Comparison of ENCODE assay signal across 17 cellular contexts in the genomic region with DNA sequence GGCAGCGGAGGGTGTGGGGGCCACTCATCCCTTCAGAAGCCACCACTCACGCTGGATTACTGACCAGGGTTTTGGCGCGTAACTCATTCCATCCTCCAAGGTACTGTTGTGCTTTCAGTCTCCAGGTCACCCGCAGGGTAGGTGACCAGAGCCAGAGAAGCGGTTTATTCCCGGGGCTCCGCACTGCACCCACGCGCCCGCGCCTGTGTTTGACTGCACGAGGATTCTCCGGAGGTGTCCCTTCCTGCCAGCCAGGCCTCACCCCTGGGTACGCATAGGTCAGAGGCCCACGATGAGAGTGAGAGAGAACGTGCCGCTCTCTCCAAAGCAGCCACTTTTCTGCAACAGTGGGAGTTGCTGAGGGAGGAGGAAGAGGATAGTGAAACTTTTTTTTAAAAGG. TPM values are rescaled to one million over a fixed set of nuclear protein-coding genes. Genes with fewer than 3 reads are reported as not detected.
DNase-seq lines count a peak whose midpoint lies in the region; ATAC-seq and TF ChIP-seq lines count a peak whose summit lies in the region.
"Had no signal": no experiment of that assay in that cellular context is flagged by ENCODE, and none has a peak within 500 bp of the region (broad histone marks: within the 10 kb centered on the region; RNA-seq: fewer than 3 reads in every experiment).

No MANE protein-coding gene starts in this region.

- peak overlapping the region; percentile 70 to 90 (median 78) for H3K27ac ChIP-seq in heart right ventricle
- peak overlapping the region in 3 of 4 donors; percentile 60 to 85 (median 78) for H3K27ac ChIP-seq in tibial nerve

- DNase-seq in heart right ventricle, result no peak
- no peak for DNase-seq in cardiac septum (ENCODE audit: low spot score)
- no peak for DNase-seq in chondrocyte (ENCODE audit: low spot score)
- no peak for DNase-seq in tibial nerve (ENCODE audit: low spot score in 2 of 2)
- DNase-seq in DMS79 (lab: John Stamatoyannopoulos, UW), result no peak
- DNase-seq in activated gamma-delta T cell treated with Interleukin-2 at 50 U/mL for 16 hours, result no peak
- DNase-seq in occipital lobe (lab: John Stamatoyannopoulos, UW), result no peak
- DNase-seq: activated CD4-positive, alpha-beta T cell treated with anti-CD3 and anti-CD28 coated beads for 36 hours; activated naive CD8-positive, alpha-beta T cell treated with anti-CD3 and anti-CD28 coated beads, Interleukin-2, amount 50 U/mL, for 24 hours; activated T-cell treated with anti-CD3 and anti-CD28 coated beads, Interleukin-2, amount 50 U/mL, for 1 hour; Calu3; dermis blood vessel endothelial cell; kidney; naive thymus-derived CD8-positive, alpha-beta T cell; NCI-H1092; T-cell had no signal

- H3K9me3 Mint-ChIP-seq in chondrocyte (ENCODE audit: low read depth) (no peaks in the 10 kb centered on the region), nephron (no peaks in the 10 kb centered on the region)
- H3K9me3 Mint-ChIP-seq: activated naive CD8-positive, alpha-beta T cell treated with anti-CD3 and anti-CD28 coated beads, Interleukin-2, amount 50 U/mL, for 24 hours; naive thymus-derived CD8-positive, alpha-beta T cell; T-cell had no signal

- peaks cover 0 to 58% (median 0%) of the 10 kb centered on the region in 9 donors for H3K36me3 ChIP-seq in heart right ventricle
- peaks cover 0 to 7% (median 0%) of the 10 kb centered on the region in 3 donors for H3K36me3 ChIP-seq in tibial nerve

- H3K27ac Mint-ChIP-seq in chondrocyte (ENCODE audit: unreplicated experiment) (peak overlapping the region; percentile 99), nephron (peak overlapping the region; percentile 61 to 91 (median 79))
- H3K27ac Mint-ChIP-seq: activated CD4-positive, alpha-beta T cell treated with anti-CD3 and anti-CD28 coated beads for 36 hours; activated naive CD8-positive, alpha-beta T cell treated with anti-CD3 and anti-CD28 coated beads, Interleukin-2, amount 50 U/mL, for 24 hours; T-cell had no signal

- H3K4me3 Mint-ChIP-seq in chondrocyte (ENCODE audit: unreplicated experiment) (no peak overlapping the region), nephron (no peak overlapping the region)
- H3K4me3 Mint-ChIP-seq: activated CD4-positive, alpha-beta T cell treated with anti-CD3 and anti-CD28 coated beads for 36 hours; activated naive CD8-positive, alpha-beta T cell treated with anti-CD3 and anti-CD28 coated beads, Interleukin-2, amount 50 U/mL, for 24 hours; T-cell had no signal

- 85 to 89% methylated on average over 18 of the region's 18 CpGs for WGBS in heart right ventricle, 2 donors
- WGBS in tibial nerve, 2 donors, result 78 to 79% methylated on average over 18 of the region's 18 CpGs

- no peaks in the 10 kb centered on the region for H3K27me3 Mint-ChIP-seq in chondrocyte (ENCODE audit: low read depth)
- no peaks in the 10 kb centered on the region for H3K27me3 Mint-ChIP-seq in nephron (ENCODE audit: low read depth)
- H3K27me3 Mint-ChIP-seq: activated CD4-positive, alpha-beta T cell treated with anti-CD3 and anti-CD28 coated beads for 36 hours; activated naive CD8-positive, alpha-beta T cell treated with anti-CD3 and anti-CD28 coated beads, Interleukin-2, amount 50 U/mL, for 24 hours; T-cell had no signal

- H3K9me3 ChIP-seq in heart right ventricle (no peaks in the 10 kb centered on the region), tibial nerve (no peaks in the 10 kb centered on the region)

- peaks cover 13 to 70% (median 57%) of the 10 kb centered on the region in 9 donors for H3K4me1 ChIP-seq in heart right ventricle
- H3K4me1 ChIP-seq in tibial nerve, result peaks cover 0 to 54% (median 26%) of the 10 kb centered on the region in 4 donors

- intact Hi-C loops in heart right ventricle (cut with DNase I) (loop anchor here in 2 of 10 donors (10.0 kb wide), 1 partner anchor 80 kb away; no protein-coding TSS in a partner anchor), cardiac septum (cut with DNase I) (loop anchor here (10.0 kb wide), 1 partner anchor 80 kb away; no protein-coding TSS in a partner anchor)

- ATAC-seq in heart right ventricle, result no peak
- ATAC-seq: activated CD4-positive, alpha-beta T cell treated with anti-CD3 and anti-CD28 coated beads for 36 hours; activated naive CD8-positive, alpha-beta T cell treated with anti-CD3 and anti-CD28 coated beads, Interleukin-2, amount 50 U/mL, for 24 hours; naive thymus-derived CD8-positive, alpha-beta T cell; T-cell had no signal

- no peak for TF ChIP-seq POLR2A in tibial nerve (IDR thresholded peaks at IDR 0.05)

- H3K4me3 ChIP-seq in heart right ventricle, result no peak overlapping the region
- no peak overlapping the region for H3K4me3 ChIP-seq in tibial nerve

- TF ChIP-seq CTCF in heart right ventricle (IDR thresholded peaks at IDR 0.05), result no peak
- no peak for TF ChIP-seq CTCF in chondrocyte (IDR thresholded peaks at IDR 0.05)
- TF ChIP-seq CTCF in nephron (IDR thresholded peaks at IDR 0.05; ENCODE audit: unreplicated experiment in 3 of 3), result no peak
- TF ChIP-seq CTCF in tibial nerve (IDR thresholded peaks at IDR 0.05), result no peak

- H3K36me3 Mint-ChIP-seq in chondrocyte (ENCODE audit: low read depth) (peaks cover 39% of the 10 kb centered on the region), nephron (ENCODE audit: low read depth) (peaks cover 5% of the 10 kb centered on the region)
- H3K36me3 Mint-ChIP-seq: naive thymus-derived CD8-positive, alpha-beta T cell had no signal

- H3K27me3 ChIP-seq in heart right ventricle, result no peaks in the 10 kb centered on the region
- H3K27me3 ChIP-seq in tibial nerve, result no peaks in the 10 kb centered on the region

- TF ChIP-seq EP300 in tibial nerve (IDR thresholded peaks at IDR 0.05), result no peak

- peaks cover 79% of the 10 kb centered on the region for H3K4me1 Mint-ChIP-seq in chondrocyte (ENCODE audit: low read depth)
- peaks cover 72% of the 10 kb centered on the region for H3K4me1 Mint-ChIP-seq in nephron

RNA-seq across cellular contexts. Expression of a gene that starts 55.5 kb away (rescaled TPM):
- total RNA-seq in heart right ventricle (10 to 100 TPM; 11.5 to 18.2 (median 13.4) TPM), cardiac septum (17.8 TPM), chondrocyte (14.4 to 16.0 TPM (median 15.2 TPM) in 3 replicates), tibial nerve (10 to 100 TPM in 3 of 4 donors, 1 to 10 TPM in 1; 9.9 to 17.7 (median 13.8) TPM), occipital lobe (16.5 TPM)
- 1 to 10 TPM; 3.0 to 3.7 TPM for polyA plus RNA-seq in heart right ventricle
